18 cellular contexts compared by ENCODE assay signal in genomic region chr6:3276174-3277167, GRCh38. TPM values are rescaled to one million over a fixed set of nuclear protein-coding genes. Genes with fewer than 3 reads are reported as not detected.
DNase-seq lines count a peak whose midpoint lies in the region; ATAC-seq and TF ChIP-seq lines count a peak whose summit lies in the region.
"Had no signal": no experiment of that assay in that cellular context is flagged by ENCODE, and none has a peak within 500 bp of the region (broad histone marks: within the 10 kb centered on the region; RNA-seq: fewer than 3 reads in every experiment).

No MANE protein-coding gene starts in this region.

- POLR2A ChIA-PET in MCF 10A (lab: Yijun Ruan, JAX) (no interaction called here), WTC11 (lab: Charles Lee) (interaction anchor here (0.6 kb wide), 1 partner anchor 84 kb away, joined by 8 read pairs; no protein-coding TSS in a partner anchor)

- H3K4me1 ChIP-seq in breast epithelium, result no peaks in the 10 kb centered on the region
- H3K4me1 ChIP-seq: BLaER1 treated with 17β-estradiol and CSF1 and Interleukin-3, amounts not matched to agents 10 nM and 100 nM had no signal

- intact Hi-C loops in MCF 10A (cut with micrococcal nuclease) (loop anchor here (5.0 kb wide), 1 partner anchor 241 kb away; no protein-coding TSS in a partner anchor), breast epithelium (cut with DNase I; ENCODE audit: low total_unique reads) (loop anchor here (5.0 kb wide), 1 partner anchor 456 kb away; no protein-coding TSS in a partner anchor)

- CTCF ChIA-PET in MCF 10A (lab: Yijun Ruan, JAX) (interaction anchor here (0.6 to 1.1 kb wide), 4 partner anchors 28 to 657 kb away, joined by 3 to 5 read pairs (median 4); no protein-coding TSS in a partner anchor), WTC11 (lab: Charles Lee) (interaction anchor here (0.9 to 2.1 kb wide), 3 partner anchors 17 to 169 kb away, joined by 3 to 4 read pairs (median 3); partner anchors contain the start of gene TUBB2A)

- in situ Hi-C loops in ACHN (cut with HindIII; ENCODE audit: low pct_ligation_motif_present, low pct_unique_long_range_greater_than_20kb, low sequenced_read_pairs), result no loop called here

- ATAC-seq in WTC11 (peak; percentile 7; the same call in 1 of the 2 replicates), GM21529 (IDR thresholded peaks at IDR 0.05; ENCODE audit: unreplicated experiment) (no peak)
- ATAC-seq: GM23338 had no signal

- H3K27ac ChIP-seq in breast epithelium, result peak overlapping the region in 1 of 2 donors; percentile 26
- H3K27ac ChIP-seq: BLaER1 treated with 17β-estradiol and CSF1 and Interleukin-3, amounts not matched to agents 10 nM and 100 nM; Peyer's patch had no signal

- H3K27ac Mint-ChIP-seq in MCF 10A (ENCODE audit: low read depth, unreplicated experiment) (peak overlapping the region; percentile 73), WTC11 (no peak overlapping the region; the same call in 1 of the 2 replicates), neural crest cell (ENCODE audit: unreplicated experiment) (peak overlapping the region; percentile 43)
- H3K27ac Mint-ChIP-seq: GM23338 had no signal

- H3K36me3 ChIP-seq in breast epithelium, result no peaks in the 10 kb centered on the region

- no peak overlapping the region for H3K4me3 ChIP-seq in breast epithelium
- H3K4me3 ChIP-seq: BLaER1 treated with 17β-estradiol and CSF1 and Interleukin-3, amounts not matched to agents 10 nM and 100 nM; GM23338; Peyer's patch had no signal

- no peak for TF ChIP-seq POLR2A in breast epithelium (IDR thresholded peaks at IDR 0.05)

- no peaks in the 10 kb centered on the region for H3K4me1 Mint-ChIP-seq in MCF 10A (ENCODE audit: insufficient read depth, unreplicated experiment)
- peaks cover 11% of the 10 kb centered on the region for H3K4me1 Mint-ChIP-seq in WTC11
- peaks cover 18% of the 10 kb centered on the region for H3K4me1 Mint-ChIP-seq in neural crest cell

- H3K36me3 Mint-ChIP-seq in MCF 10A (ENCODE audit: insufficient read depth, unreplicated experiment) (peaks cover 42% of the 10 kb centered on the region), WTC11 (peaks cover 29% of the 10 kb centered on the region), neural crest cell (ENCODE audit: low read depth) (peaks cover 14% of the 10 kb centered on the region)

- no peaks in the 10 kb centered on the region for H3K27me3 Mint-ChIP-seq in MCF 10A (ENCODE audit: insufficient read depth, unreplicated experiment)
- no peaks in the 10 kb centered on the region for H3K27me3 Mint-ChIP-seq in WTC11 (ENCODE audit: low read depth)
- H3K27me3 Mint-ChIP-seq in neural crest cell (ENCODE audit: low read depth), result no peaks in the 10 kb centered on the region

- H3K9me3 Mint-ChIP-seq in MCF 10A (ENCODE audit: unreplicated experiment), result no peaks in the 10 kb centered on the region
- H3K9me3 Mint-ChIP-seq in WTC11, result no peaks in the 10 kb centered on the region
- no peaks in the 10 kb centered on the region for H3K9me3 Mint-ChIP-seq in neural crest cell
- H3K9me3 Mint-ChIP-seq: GM23338 had no signal

- H3K4me3 Mint-ChIP-seq in MCF 10A (ENCODE audit: unreplicated experiment) (no peak overlapping the region), WTC11 (no peak overlapping the region), neural crest cell (no peak overlapping the region)
- H3K4me3 Mint-ChIP-seq: GM23338 had no signal

- H3K27me3 ChIP-seq in breast epithelium, result no peaks in the 10 kb centered on the region
- H3K27me3 ChIP-seq: BLaER1 treated with 17β-estradiol and CSF1 and Interleukin-3, amounts not matched to agents 10 nM and 100 nM; Peyer's patch had no signal

- no peaks in the 10 kb centered on the region for H3K9me3 ChIP-seq in breast epithelium
- H3K9me3 ChIP-seq: BLaER1 treated with 17β-estradiol and CSF1 and Interleukin-3, amounts not matched to agents 10 nM and 100 nM; Peyer's patch had no signal

- BruUV-seq in MCF 10A (replicated peaks; lab: Mats Ljungman, UMichigan), result no TSS peak

- DNase-seq in MCF 10A (ENCODE audit: unreplicated experiment) (no peak), breast epithelium (ENCODE audit: low spot score in 2 of 2) (no peak), WTC11 (ENCODE audit: low spot score) (no peak), neural crest cell (ENCODE audit: low read depth, low spot score) (no peak), ACHN (no peak)
- no peak for DNase-seq in activated CD4-positive, CD25-positive, alpha-beta regulatory T cell treated with anti-CD3 and anti-CD28 coated beads, Interleukin-2, amount 50 U/mL, for 72 hours
- DNase-seq: KBM-7; NCI-H1105 treated with DMSO at 0.1 percent for 48 hours; NCI-H1694; NCI-H2081 treated with DMSO at 0.1 percent for 48 hours; NCI-H510A; NCI-H748 treated with DMSO at 0.1 percent for 48 hours; NK-92 treated with Interleukin-12 subunit alpha and Interleukin-12 subunit beta, amount 100 ng/mL, for 24 hours; SHP77 had no signal

- TF ChIP-seq CTCF in MCF 10A (IDR thresholded peaks at IDR 0.05; ENCODE audit: unreplicated experiment) (no peak), breast epithelium (IDR thresholded peaks at IDR 0.05) (no peak), WTC11 (IDR thresholded peaks at IDR 0.05) (no peak), neural crest cell (conservative IDR thresholded peaks at IDR 0.05) (no peak)

TF ChIP-seq in WTC11, 78 proteins besides CTCF, POLR2A, EP300 and RAD21:
- TF ChIP-seq KAT7 (CRISPR knock-in tag; IDR thresholded peaks at IDR 0.05; ENCODE audit: borderline replicate concordance) (no peak), OVOL2 (CRISPR knock-in tag; IDR thresholded peaks at IDR 0.05; ENCODE audit: borderline replicate concordance) (no peak), FOXP1 (CRISPR knock-in tag; IDR thresholded peaks at IDR 0.05; ENCODE audit: borderline replicate concordance) (no peak), ARID4B (CRISPR knock-in tag; IDR thresholded peaks at IDR 0.05; ENCODE audit: borderline replicate concordance) (no peak)

RNA-seq across cellular contexts. Expression of gene PSMG4, which starts 17.7 kb away (rescaled TPM):
- 27.9 and 40.0 TPM in 2 replicates for total RNA-seq in MCF 10A (2022)
- total RNA-seq in breast epithelium, result 10 to 100 TPM; 24.3 to 26.9 (median 24.6) TPM
- total RNA-seq in WTC11 (2021), result 30.2 to 38.2 TPM (median 32.5 TPM) in 3 replicates
- 26.3 and 27.9 TPM in 2 replicates for total RNA-seq in neural crest cell

RNA-seq across cellular contexts. Expression of gene TUBB2B, which starts 49.0 kb away (rescaled TPM):
- total RNA-seq in MCF 10A (2022) (0.47 and 0.54 TPM in 2 replicates), breast epithelium (1 to 10 TPM; 4.2 to 7.5 (median 7.3) TPM), WTC11 (2021) (591 to 627 TPM (median 616 TPM) in 3 replicates), neural crest cell (655 and 665 TPM in 2 replicates)

Comparison
In these comparisons a context has a peak if more than half of its experiments do, and no peak if none do; other contexts are left out.
1. RNA of gene TUBB2B, which starts 49.0 kb away (total RNA-seq): 655 to 665 TPM in neural crest cell and 591 to 627 TPM in WTC11; 4.2 to 7.5 TPM in breast epithelium and 0.47 to 0.54 TPM in MCF 10A; every median in the first group is over 10 times any median in the second.